Comparison of ENCODE assay signal across 23 cellular contexts in genomic region chr4:170414961-170415360, GRCh38.
"Had no signal": no experiment of that assay in that cellular context is flagged by ENCODE, and none has a peak within 500 bp of the region (broad histone marks: within the 10 kb centered on the region; RNA-seq: fewer than 3 reads in every experiment).

No MANE protein-coding gene starts in this region.

- DNase-seq: colonic mucosa; effector CD8-positive, alpha-beta T cell; endodermal cell; kidney; mesendoderm; midbrain; naive thymus-derived CD4-positive, alpha-beta T cell; nucleus accumbens; stimulated activated CD4-positive, alpha-beta T cell treated with anti-CD3 and anti-CD28 coated beads, Interleukin-2, amount 100 ng/mL, for 24 hours; stimulated activated CD4-positive, alpha-beta T cell treated with anti-CD3 and anti-CD28 coated beads, Interleukin-4, amount 100 ng/mL, for 24 hours; stimulated activated naive CD4-positive, alpha-beta T cell treated with Interleukin-2 at 50 U/mL for 16 hours; stomach; thyroid gland; trophoblast cell had no signal

- H3K27me3 ChIP-seq: colonic mucosa, neural progenitor cell, right atrium auricular region, stomach, thyroid gland, vagina had no signal

- H3K4me3 ChIP-seq: colonic mucosa, neural progenitor cell, prostate gland, right atrium auricular region, stomach, thyroid gland, vagina had no signal

- H3K27ac ChIP-seq: colonic mucosa, epithelial cell of prostate, neural progenitor cell, prostate gland, right atrium auricular region, stomach, thyroid gland, vagina had no signal

- H3K9ac ChIP-seq: neural progenitor cell had no signal

- H3K36me3 ChIP-seq: colonic mucosa, prostate gland, right atrium auricular region, stomach, thyroid gland, vagina had no signal

- H3K9me3 ChIP-seq: colonic mucosa, prostate gland, thyroid gland, vagina had no signal

- H2AFZ ChIP-seq: neural progenitor cell had no signal

- H3K4me1 ChIP-seq: colonic mucosa, prostate gland, right atrium auricular region, stomach, thyroid gland, vagina had no signal

- ATAC-seq: esophagus mucosa; left lobe of liver; naive thymus-derived CD4-positive, alpha-beta T cell; sciatic nerve; stimulated activated effector memory CD8-positive, alpha-beta T cell treated with anti-CD3 and anti-CD28 coated beads, Interleukin-12 subunit alpha, Interleukin-12 subunit beta, amount 100 ng/mL, for 72 hours had no signal
